16 cellular contexts compared by ENCODE assay signal in genomic region chr17:66450857-66451158, GRCh38.
A peak's percentile ranks its signal among the peaks of the same experiment; 100 is the strongest.
DNase-seq lines count a peak whose midpoint lies in the region; ATAC-seq and TF ChIP-seq lines count a peak whose summit lies in the region.
"Had no signal": no experiment of that assay in that cellular context is flagged by ENCODE, and none has a peak within 500 bp of the region (broad histone marks: within the 10 kb centered on the region; RNA-seq: fewer than 3 reads in every experiment).

No MANE protein-coding gene starts in this region.

- H3K9ac ChIP-seq in HCT116 (ENCODE audit: low read length) = no peak overlapping the region

- H3K4me3 Mint-ChIP-seq in activated naive CD4-positive, alpha-beta T cell treated with anti-CD3 and anti-CD28 coated beads, Interleukin-2, amount 50 U/mL, for 24 hours = peak overlapping the region; percentile 45
- H3K4me3 Mint-ChIP-seq in T-helper 17 cell = no peak overlapping the region
- H3K4me3 Mint-ChIP-seq in osteocyte (ENCODE audit: unreplicated experiment) = no peak overlapping the region
- H3K4me3 Mint-ChIP-seq: H9, IgD-negative memory B cell had no signal

- TF ChIP-seq POLR2A in HCT116 (IDR thresholded peaks at IDR 0.05; ENCODE audit: borderline replicate concordance, extremely low read depth, insufficient read depth, insufficient read length) = no peak

- intact Hi-C loops in HCT116 (cut with micrococcal nuclease) = no loop called here

- H3K9me3 ChIP-seq in HCT116 (ENCODE audit: control insufficient read depth in 1 of 2, insufficient read depth in 1 of 2, low read depth in 1 of 2, low read length in 2 of 2) (no peaks in the 10 kb centered on the region), T-helper 17 cell (ENCODE audit: control insufficient read depth, low read length, poor library complexity, severe bottlenecking) (peaks cover 4% of the 10 kb centered on the region)
- H3K9me3 ChIP-seq: SJSA1 had no signal

- BruUV-seq in HCT116 (replicated peaks; lab: Mats Ljungman, UMichigan) = no TSS peak

- POLR2A ChIA-PET in HCT116 (lab: Charles Lee) = no interaction called here

- TF ChIP-seq CTCF in HCT116 (IDR thresholded peaks at IDR 0.05 in 2 of 3, conservative IDR thresholded peaks at IDR 0.05 in 1 of 3; ENCODE audit: borderline replicate concordance in 1 of 3, insufficient read depth in 1 of 3, low read depth in 2 of 3, low read length in 2 of 3) (no peak), osteocyte (IDR thresholded peaks at IDR 0.05) (no peak)

- H3K27ac ChIP-seq in HCT116 (ENCODE audit: low read depth, low read length) = no peak overlapping the region
- H3K27ac ChIP-seq: C4-2B, SJSA1 had no signal

- TF ChIP-seq RAD21 in HCT116 (IDR thresholded peaks at IDR 0.05; ENCODE audit: low read depth) = no peak

- H3K27me3 ChIP-seq in HCT116 (ENCODE audit: insufficient read depth, low read length) = no peaks in the 10 kb centered on the region
- H3K27me3 ChIP-seq: SJSA1 had no signal

- no peaks in the 10 kb centered on the region for H3K27me3 Mint-ChIP-seq in activated naive CD4-positive, alpha-beta T cell treated with anti-CD3 and anti-CD28 coated beads, Interleukin-2, amount 50 U/mL, for 24 hours
- H3K27me3 Mint-ChIP-seq in T-helper 17 cell = no peaks in the 10 kb centered on the region
- no peaks in the 10 kb centered on the region for H3K27me3 Mint-ChIP-seq in osteocyte (ENCODE audit: unreplicated experiment)

- peaks cover 0 to 5% of the 10 kb centered on the region in 2 experiments; a peak in 1 of 4 replicates for H3K4me1 ChIP-seq in HCT116 (ENCODE audit: control insufficient read depth in 1 of 2, insufficient read depth in 2 of 2, low read length in 2 of 2)

- H3K27ac Mint-ChIP-seq in activated naive CD4-positive, alpha-beta T cell treated with anti-CD3 and anti-CD28 coated beads, Interleukin-2, amount 50 U/mL, for 24 hours = peak overlapping the region; percentile 9
- peak overlapping the region; percentile 82 for H3K27ac Mint-ChIP-seq in T-helper 17 cell
- peak overlapping the region; percentile 21 for H3K27ac Mint-ChIP-seq in osteocyte (ENCODE audit: unreplicated experiment)
- H3K27ac Mint-ChIP-seq: IgD-negative memory B cell had no signal

- H4K20me1 ChIP-seq in HCT116 (ENCODE audit: insufficient read depth) = no peaks in the 10 kb centered on the region

- no peak overlapping the region for H3K4me2 ChIP-seq in HCT116 (ENCODE audit: low read length)

- RAD21 ChIA-PET in HCT116 (lab: Charles Lee; ENCODE audit: low non-redundant PET in 1 of 2, low total read pairs in 2 of 2, uncharacterized antibody in 2 of 2, unreplicated experiment in 2 of 2) = no interaction called here

- H3K36me3 ChIP-seq in HCT116 (ENCODE audit: control insufficient read depth in 1 of 2, insufficient read depth in 2 of 2, low read length in 2 of 2) = no peaks in the 10 kb centered on the region
- H3K36me3 ChIP-seq: SJSA1 had no signal

- peaks cover 82% of the 10 kb centered on the region for H3K4me1 Mint-ChIP-seq in activated naive CD4-positive, alpha-beta T cell treated with anti-CD3 and anti-CD28 coated beads, Interleukin-2, amount 50 U/mL, for 24 hours
- peaks cover 33% of the 10 kb centered on the region for H3K4me1 Mint-ChIP-seq in T-helper 17 cell
- H3K4me1 Mint-ChIP-seq in osteocyte (ENCODE audit: unreplicated experiment) = peaks cover 37% of the 10 kb centered on the region
- H3K4me1 Mint-ChIP-seq: IgD-negative memory B cell had no signal

- H3K79me2 ChIP-seq in HCT116 (ENCODE audit: insufficient read depth, low read length) = no peaks in the 10 kb centered on the region

- no peak for DNase-seq in activated naive CD4-positive, alpha-beta T cell treated with Interleukin-2 at 50 U/mL for 16 hours
- no peak for DNase-seq in HCT116 (ENCODE audit: low read depth, low spot score)
- DNase-seq in T-helper 17 cell = no peak
- DNase-seq in osteocyte (ENCODE audit: extremely low spot score, unreplicated experiment) = no peak
- no peak for DNase-seq in D341Med (ENCODE audit: low spot score)
- DNase-seq in UCSD-AML1 (lab: John Stamatoyannopoulos, UW; ENCODE audit: unreplicated experiment) = no peak
- DNase-seq: NCI-H1048; NCI-H2107; NCI-H226; NK-92 treated with Interleukin-12 subunit alpha and Interleukin-12 subunit beta, amount 100 ng/mL, for 24 hours; PC-3 had no signal

- H3K36me3 Mint-ChIP-seq in activated naive CD4-positive, alpha-beta T cell treated with anti-CD3 and anti-CD28 coated beads, Interleukin-2, amount 50 U/mL, for 24 hours = peaks cover 14% of the 10 kb centered on the region
- H3K36me3 Mint-ChIP-seq in T-helper 17 cell (ENCODE audit: low read depth) = peaks cover 2% of the 10 kb centered on the region
- H3K36me3 Mint-ChIP-seq in osteocyte (ENCODE audit: unreplicated experiment) = peaks cover 6% of the 10 kb centered on the region
- H3K36me3 Mint-ChIP-seq: IgD-negative memory B cell had no signal

- CTCF ChIA-PET in HCT116 (lab: Charles Lee) = no interaction called here

- H3K9me2 ChIP-seq in HCT116 (ENCODE audit: insufficient read depth) = no peaks in the 10 kb centered on the region

- H2AFZ ChIP-seq in HCT116 (ENCODE audit: low read depth, low read length, poor library complexity, severe bottlenecking) = no peak overlapping the region

- ATAC-seq in HCT116 (no peak), T-helper 17 cell (no peak)
- ATAC-seq: PC-3 had no signal

- H3K4me3 ChIP-seq in HCT116 (replicated peaks in 1 of 2; ENCODE audit: low read depth in 1 of 2, low read length in 2 of 2) = no peak overlapping the region
- H3K4me3 ChIP-seq: SJSA1 had no signal

- H3K9me3 Mint-ChIP-seq in activated naive CD4-positive, alpha-beta T cell treated with anti-CD3 and anti-CD28 coated beads, Interleukin-2, amount 50 U/mL, for 24 hours = peaks cover 4% of the 10 kb centered on the region
- H3K9me3 Mint-ChIP-seq in osteocyte (ENCODE audit: unreplicated experiment) = no peaks in the 10 kb centered on the region
- H3K9me3 Mint-ChIP-seq: H9, IgD-negative memory B cell had no signal

TF ChIP-seq in HCT116, 20 proteins besides CTCF, POLR2A, EP300 and RAD21:
- TF ChIP-seq CBX3 (IDR thresholded peaks at IDR 0.05; ENCODE audit: low read depth) (no peak), CEBPB (IDR thresholded peaks at IDR 0.05; ENCODE audit: low read depth) (0 out of 2 replicates have a peak, but pooled peaks have one; percentile 9), SP1 (IDR thresholded peaks at IDR 0.05; ENCODE audit: low read depth) (no peak), EZH2 (IDR thresholded peaks at IDR 0.05) (no peak), POLR2AphosphoS5 (IDR thresholded peaks at IDR 0.05; ENCODE audit: low read depth, low read length) (no peak), EGR1 (IDR thresholded peaks at IDR 0.05; ENCODE audit: low read depth) (no peak), ATF3 (IDR thresholded peaks at IDR 0.05) (no peak)
TF ChIP-seq in HCT116: peak in this region for 1.

Comparison
In these comparisons a context has a peak if more than half of its experiments do, and no peak if none do; other contexts are left out.
1. H3K27ac Mint-ChIP-seq: peak in every context shown above with its lines; median percentile 82 in T-helper 17 cell; 21 in osteocyte; 9 in activated naive CD4-positive, alpha-beta T cell treated with anti-CD3 and anti-CD28 coated beads, Interleukin-2, amount 50 U/mL, for 24 hours.